Comparison of ENCODE assay signal across 1 cellular context in genomic region chr19:37303591-37304171, GRCh38.
TF ChIP-seq lines count a peak whose summit lies in the region.

No MANE protein-coding gene starts in this region.

TF ChIP-seq in liver, 16 proteins besides CTCF, POLR2A, EP300 and RAD21 (continued from another document):
- no peak for TF ChIP-seq FOXA2 (IDR thresholded peaks at IDR 0.05)
- no peak for TF ChIP-seq NR2F2 (IDR thresholded peaks at IDR 0.05)
- TF ChIP-seq, protein P1, sequence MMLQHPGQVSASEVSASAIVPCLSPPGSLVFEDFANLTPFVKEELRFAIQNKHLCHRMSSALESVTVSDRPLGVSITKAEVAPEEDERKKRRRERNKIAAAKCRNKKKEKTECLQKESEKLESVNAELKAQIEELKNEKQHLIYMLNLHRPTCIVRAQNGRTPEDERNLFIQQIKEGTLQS (IDR thresholded peaks at IDR 0.05) = no peak
- no peak for TF ChIP-seq RXRA (IDR thresholded peaks at IDR 0.05)
- TF ChIP-seq FOXA1 (IDR thresholded peaks at IDR 0.05) = no peak
- TF ChIP-seq, protein P2, sequence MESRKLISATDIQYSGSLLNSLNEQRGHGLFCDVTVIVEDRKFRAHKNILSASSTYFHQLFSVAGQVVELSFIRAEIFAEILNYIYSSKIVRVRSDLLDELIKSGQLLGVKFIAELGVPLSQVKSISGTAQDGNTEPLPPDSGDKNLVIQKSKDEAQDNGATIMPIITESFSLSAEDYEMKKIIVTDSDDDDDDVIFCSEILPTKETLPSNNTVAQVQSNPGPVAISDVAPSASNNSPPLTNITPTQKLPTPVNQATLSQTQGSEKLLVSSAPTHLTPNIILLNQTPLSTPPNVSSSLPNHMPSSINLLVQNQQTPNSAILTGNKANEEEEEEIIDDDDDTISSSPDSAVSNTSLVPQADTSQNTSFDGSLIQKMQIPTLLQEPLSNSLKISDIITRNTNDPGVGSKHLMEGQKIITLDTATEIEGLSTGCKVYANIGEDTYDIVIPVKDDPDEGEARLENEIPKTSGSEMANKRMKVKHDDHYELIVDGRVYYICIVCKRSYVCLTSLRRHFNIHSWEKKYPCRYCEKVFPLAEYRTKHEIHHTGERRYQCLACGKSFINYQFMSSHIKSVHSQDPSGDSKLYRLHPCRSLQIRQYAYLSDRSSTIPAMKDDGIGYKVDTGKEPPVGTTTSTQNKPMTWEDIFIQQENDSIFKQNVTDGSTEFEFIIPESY (IDR thresholded peaks at IDR 0.05) = no peak
- no peak for TF ChIP-seq YY1 (IDR thresholded peaks at IDR 0.05)
- TF ChIP-seq EGR1 (IDR thresholded peaks at IDR 0.05; ENCODE audit: low read depth in 2 of 2) = no peak
- TF ChIP-seq HNF4G (IDR thresholded peaks at IDR 0.05) = no peak
